ENCODE assay signal across 8 cellular contexts in the genomic region with DNA sequence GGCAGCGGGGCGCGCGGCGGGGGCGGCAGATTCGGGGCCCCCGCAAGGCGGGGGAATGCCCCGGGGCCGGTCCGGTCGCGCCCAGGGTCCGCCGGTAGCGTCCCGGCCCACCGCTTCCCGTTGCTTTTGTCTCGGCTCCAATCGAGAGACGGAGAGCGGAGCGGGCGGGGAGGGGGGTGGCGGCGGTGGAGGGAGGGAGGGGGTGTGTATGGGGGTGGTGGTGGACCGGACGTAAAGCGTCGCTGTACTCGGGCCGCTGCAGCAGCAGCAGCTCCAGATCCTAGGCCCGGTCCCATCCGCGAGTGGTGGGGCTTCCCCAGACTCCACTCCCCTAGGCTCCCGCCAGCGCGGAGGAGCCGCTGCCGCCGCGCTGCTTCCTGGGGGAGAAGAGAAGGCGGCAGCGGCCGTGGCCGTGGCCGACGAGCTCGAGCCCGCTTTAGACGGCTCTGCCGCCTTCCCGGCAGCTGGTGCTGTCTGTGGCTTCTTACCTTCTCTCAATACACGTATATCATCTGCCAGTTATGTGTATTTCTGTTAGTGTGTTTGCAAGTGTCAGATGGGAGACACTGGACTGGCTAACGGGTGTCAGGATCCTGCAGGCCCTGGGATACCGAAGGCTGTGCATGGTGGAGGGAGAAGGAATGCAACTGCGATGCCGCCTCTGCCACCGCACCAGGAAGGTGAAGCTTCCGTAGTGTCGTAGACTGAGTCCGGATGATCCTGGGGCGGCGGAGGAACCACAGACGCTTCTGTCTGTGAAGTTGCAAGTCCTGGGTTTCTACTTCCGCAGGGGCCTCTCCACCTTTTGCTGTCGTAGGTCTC. TPM values are rescaled to one million over a fixed set of nuclear protein-coding genes. Genes with fewer than 3 reads are reported as not detected.
DNase-seq lines count a peak whose midpoint lies in the region; ATAC-seq and TF ChIP-seq lines count a peak whose summit lies in the region.

No MANE protein-coding gene starts in this region.

- H3K27me3 ChIP-seq in H9 (ENCODE audit: insufficient read depth, low read length) (no peaks in the 10 kb centered on the region), Loucy (ENCODE audit: insufficient read depth, low read length, poor library complexity, severe bottlenecking) (no peaks in the 10 kb centered on the region), adrenal gland (no peaks in the 10 kb centered on the region), uterus (no peaks in the 10 kb centered on the region)

- TF ChIP-seq CTCF in GM10248 (IDR thresholded peaks at IDR 0.05; ENCODE audit: control extremely low read depth, extremely low read depth, low read depth, missing control alignments) (no peak), H9 (conservative IDR thresholded peaks at IDR 0.05) (no peak), Loucy (conservative IDR thresholded peaks at IDR 0.05; ENCODE audit: low read length) (no peak), adrenal gland (IDR thresholded peaks at IDR 0.05) (no peak), uterus (IDR thresholded peaks at IDR 0.05) (no peak)

- H2BK20ac ChIP-seq in H9 (ENCODE audit: low read depth, low read length, poor library complexity, severe bottlenecking) = no peak overlapping the region

- peaks cover 37 to 53% of the 10 kb centered on the region in 2 experiments for H3K4me1 Mint-ChIP-seq in H9

- H3K79me2 ChIP-seq in H9 (ENCODE audit: insufficient read depth, low read length) (peaks cover 35% of the 10 kb centered on the region; the same call in 1 of the 2 replicates), Loucy (ENCODE audit: insufficient read depth, low read length) (peaks cover 88% of the 10 kb centered on the region)

- peak overlapping the region; percentile 99 to 100 (median 99) for H3K27ac Mint-ChIP-seq in H9

- no peak overlapping the region for H3T11ph ChIP-seq in H9 (ENCODE audit: low read length)

- H3K9me3 ChIP-seq in H9 (ENCODE audit: control insufficient read depth, low read depth, low read length) = no peaks in the 10 kb centered on the region
- H3K9me3 ChIP-seq in Loucy (ENCODE audit: insufficient read depth, low read depth, low read length) = no peaks in the 10 kb centered on the region
- no peaks in the 10 kb centered on the region for H3K9me3 ChIP-seq in adrenal gland (replicated peaks in 1 of 3)
- H3K9me3 ChIP-seq in uterus = no peaks in the 10 kb centered on the region

- no peak overlapping the region for H2AFZ ChIP-seq in H9 (ENCODE audit: low read length)
- peak overlapping the region; percentile 67; the same call in 1 of the 2 replicates for H2AFZ ChIP-seq in Loucy (ENCODE audit: low read length)

- ATAC-seq in left ventricle myocardium superior = peak; percentile 89

- H3K4me2 ChIP-seq in H9 (ENCODE audit: insufficient read depth, insufficient read length, low read length) (peak overlapping the region; percentile 78), Loucy (ENCODE audit: low read depth, low read length, poor library complexity, severe bottlenecking) (peak overlapping the region; percentile 100)

- H3K36me3 Mint-ChIP-seq in H9 (ENCODE audit: insufficient read depth in 1 of 3, low read depth in 3 of 3) = peaks cover 24 to 45% (median 41%) of the 10 kb centered on the region in 3 experiments

- peak overlapping the region; percentile 94 to 99 for H3K4me3 Mint-ChIP-seq in H9

- no peak overlapping the region for H4K91ac ChIP-seq in H9 (ENCODE audit: insufficient read length, low read depth, low read length)

- intact Hi-C loops in adrenal gland (cut with DNase I) = no loop called here
- intact Hi-C loops in left ventricle myocardium superior (cut with micrococcal nuclease) = no loop called here
- intact Hi-C loops in uterus (cut with DNase I; ENCODE audit: low total_unique reads) = no loop called here

- no peaks in the 10 kb centered on the region for H3K9me3 Mint-ChIP-seq in H9

- WGBS in H9 (ENCODE audit: extremely low coverage, insufficient read length, low lambda C conversion rate) = no CpG with 5 or more reads among the region's 69 CpGs
- 0% methylated on average over 14 to 69 of the region's 69 CpGs for WGBS in adrenal gland, 4 donors

- no peak overlapping the region for H3K23ac ChIP-seq in H9 (ENCODE audit: insufficient read length, low read depth, low read length)

- no peaks in the 10 kb centered on the region for H4K20me1 ChIP-seq in H9 (ENCODE audit: control insufficient read depth, insufficient read depth, insufficient read length)
- H4K20me1 ChIP-seq in Loucy (ENCODE audit: insufficient read depth, low read length, poor library complexity, severe bottlenecking) = peaks cover 68% of the 10 kb centered on the region

- no peak overlapping the region for H2BK12ac ChIP-seq in H9 (ENCODE audit: insufficient read length, low read depth, low read length)

- peak in 1 of 2 donors; percentile 49 for TF ChIP-seq POLR2A in adrenal gland (IDR thresholded peaks at IDR 0.05)
- no peak for TF ChIP-seq POLR2A in uterus (IDR thresholded peaks at IDR 0.05)

- no peak overlapping the region for H4K5ac ChIP-seq in H9 (ENCODE audit: insufficient read length, low read depth, low read length)

- H2BK5ac ChIP-seq in H9 (ENCODE audit: insufficient read length, low read length) = no peak overlapping the region

- H3K79me1 ChIP-seq in H9 (ENCODE audit: insufficient read depth, low read depth, low read length, poor library complexity, severe bottlenecking) = no peaks in the 10 kb centered on the region

- H3K27ac ChIP-seq in H9 (ENCODE audit: insufficient read length, low read depth, low read length) (peak overlapping the region; percentile 86), adrenal gland (peak overlapping the region; percentile 88 to 98 (median 98)), uterus (peak overlapping the region; percentile 96 to 97)

- peaks cover 6% of the 10 kb centered on the region for H3K23me2 ChIP-seq in H9 (ENCODE audit: insufficient read length, low read depth, low read length, poor library complexity, severe bottlenecking)

- H3K36me3 ChIP-seq in Loucy (ENCODE audit: insufficient read depth, low read length) (peaks cover 7% of the 10 kb centered on the region; the same call in 1 of the 2 replicates), adrenal gland (replicated peaks in 1 of 2) (peaks cover 0 to 12% of the 10 kb centered on the region in 2 donors), uterus (no peaks in the 10 kb centered on the region)

- H4K8ac ChIP-seq in H9 (replicated peaks; ENCODE audit: insufficient read length, low read depth, low read length) = no peak overlapping the region

- H3K4me3 ChIP-seq in Loucy (ENCODE audit: low read length, poor library complexity, severe bottlenecking) = peak overlapping the region; percentile 98
- peak overlapping the region; percentile 82 to 97 (median 90) for H3K4me3 ChIP-seq in adrenal gland
- peak overlapping the region; percentile 79 to 95 for H3K4me3 ChIP-seq in uterus

- H3K27me3 Mint-ChIP-seq in H9 (ENCODE audit: low read depth) = no peaks in the 10 kb centered on the region; the same call in 1 of the 2 replicates

- POLR2A ChIA-PET in GM10248 (lab: Yijun Ruan, JAX) = no interaction called here

- CTCF ChIA-PET in GM10248 (lab: Yijun Ruan, JAX) = no interaction called here

- no peak overlapping the region for H3K56ac ChIP-seq in H9 (ENCODE audit: insufficient read length, low read depth, low read length)

- H2BK120ac ChIP-seq in H9 (ENCODE audit: low read depth, low read length, poor library complexity, severe bottlenecking) = no peak overlapping the region

- peak overlapping the region; percentile 90; the same call in 1 of the 2 replicates for H3K14ac ChIP-seq in H9 (ENCODE audit: insufficient read depth, low read length)

- H3K9ac ChIP-seq in H9 (ENCODE audit: extremely low read depth, insufficient read length, low read length) = peak overlapping the region; percentile 96
- H3K9ac ChIP-seq in Loucy (ENCODE audit: low read depth, low read length, poor library complexity, severe bottlenecking) = peak overlapping the region; percentile 94

- H3F3A ChIP-seq in Loucy (ENCODE audit: low read depth) = no peaks in the 10 kb centered on the region

- no peak overlapping the region; the same call in 1 of the 2 replicates for H3K4ac ChIP-seq in H9 (ENCODE audit: low read depth, low read length)

- DNase-seq in GM10248 (ENCODE audit: extremely low spot score) (peak; percentile 81), H9 (peak; percentile 80), T follicular helper cell (ENCODE audit: low read depth) (peak; percentile 66), adrenal gland (peak; percentile 70 to 79 (median 75)), left ventricle myocardium superior (peak; percentile 73), putamen (ENCODE audit: low spot score) (peak; percentile 76), uterus (peak; percentile 17 to 61)

- no peaks in the 10 kb centered on the region for H3K9me2 ChIP-seq in Loucy (replicated peaks; ENCODE audit: low read depth, low read length)

- H3K18ac ChIP-seq in H9 (ENCODE audit: insufficient read length, low read depth, low read length) = peak overlapping the region; percentile 76

- H3K4me1 ChIP-seq in H9 (ENCODE audit: insufficient read depth, low read length) (no peaks in the 10 kb centered on the region), Loucy (ENCODE audit: insufficient read depth, low read length, poor library complexity, severe bottlenecking) (peaks cover 69% of the 10 kb centered on the region), adrenal gland (replicated peaks in 1 of 2) (peaks cover 11 to 56% of the 10 kb centered on the region in 2 donors), uterus (peaks cover 5 to 7% of the 10 kb centered on the region in 2 donors)

- H2BK15ac ChIP-seq in H9 (ENCODE audit: low read depth, low read length) = no peak overlapping the region

- H2AK5ac ChIP-seq in H9 (ENCODE audit: insufficient read length, low read length) = no peak overlapping the region

RNA-seq across cellular contexts. Expression of gene CNOT2, which starts 0.5 kb away (rescaled TPM):
- 78.8 and 82.9 TPM in 2 replicates for total RNA-seq in H9 (2021)
- total RNA-seq in adrenal gland = 100 to 1,000 TPM in 2 of 8 donors, 10 to 100 TPM in 6; 39.9 to 127 (median 61.7) TPM
- polyA plus RNA-seq in adrenal gland = 10 to 100 TPM; 33.4 to 60.2 (median 44.3) TPM
- 36.9 TPM for total RNA-seq in left ventricle myocardium superior
- 100 to 1,000 TPM in 3 of 4 donors, 10 to 100 TPM in 1; 97.7 to 320 (median 193) TPM for total RNA-seq in uterus

Comparison
In these comparisons a context has a peak if more than half of its experiments do, and no peak if none do; other contexts are left out.
1. Peak in every context shown above with its lines: DNase-seq, ATAC-seq, H3K4me3 ChIP-seq and H3K27ac ChIP-seq.